36 cellular contexts compared by ENCODE assay signal in genomic region chr5:178583279-178583678, GRCh38. TPM values are rescaled to one million over a fixed set of nuclear protein-coding genes. Genes with fewer than 3 reads are reported as not detected.
"Had no signal": no experiment of that assay in that cellular context is flagged by ENCODE, and none has a peak within 500 bp of the region (broad histone marks: within the 10 kb centered on the region; RNA-seq: fewer than 3 reads in every experiment).

No MANE protein-coding gene starts in this region.

- H3K4me3 Mint-ChIP-seq: activated CD4-positive, alpha-beta memory T cell treated with anti-CD3 and anti-CD28 coated beads for 36 hours; activated CD4-positive, alpha-beta T cell treated with anti-CD3 and anti-CD28 coated beads, Interleukin-2, amount 10 ng/mL, durations not matched to agents 24 days and 14 days; activated CD8-positive, alpha-beta T cell treated with anti-CD3 and anti-CD28 coated beads for 36 hours; activated naive CD4-positive, alpha-beta T cell treated with anti-CD3 and anti-CD28 coated beads for 36 hours; activated naive CD8-positive, alpha-beta T cell treated with anti-CD3 and anti-CD28 coated beads for 36 hours; activated T-cell treated with anti-CD3 and anti-CD28 coated beads, Interleukin-2, amount 50 U/mL, for 4 hours; activated T-cell treated with anti-CD3 and anti-CD28 coated beads, Interleukin-2, amount 50 U/mL, for 72 hours; activated T-helper 1 cell treated with anti-CD3 and anti-CD28 coated beads, Interleukin-12 subunit alpha, Interleukin-12 subunit beta, Interleukin-2, Interleukin-4 antibody, amounts not matched to agents 30 ng/mL and 10 ng/mL and 1 ng/mL, durations not matched to agents 14 hours and 24 hours and 36 hours; activated T-helper 17 cell treated with anti-CD3 and anti-CD28 coated beads, Interleukin-2, amount 50 U/mL, for 72 hours; T-helper 1 cell treated with Interleukin-12 subunit alpha and Interleukin-12 subunit beta and Interleukin-4 antibody, amounts not matched to agents 30 μg/mL and 1 μg/mL, for 36 hours; T-helper 2 cell treated with Interferon-gamma antibody and Interleukin-4, amounts not matched to agents 5 μg/mL and 100 μg/mL, for 36 hours had no signal

- H3K4me1 ChIP-seq: adrenal gland, body of pancreas, breast epithelium had no signal

- H3K36me3 ChIP-seq: adrenal gland, brain microvascular endothelial cell, breast epithelium had no signal

- H3K9me3 Mint-ChIP-seq: activated CD4-positive, alpha-beta memory T cell treated with anti-CD3 and anti-CD28 coated beads for 36 hours; activated CD4-positive, alpha-beta T cell treated with anti-CD3 and anti-CD28 coated beads, Interleukin-2, amount 10 ng/mL, durations not matched to agents 24 days and 14 days; activated CD8-positive, alpha-beta T cell treated with anti-CD3 and anti-CD28 coated beads for 36 hours; activated naive CD4-positive, alpha-beta T cell treated with anti-CD3 and anti-CD28 coated beads for 36 hours; activated naive CD8-positive, alpha-beta T cell treated with anti-CD3 and anti-CD28 coated beads for 36 hours; activated T-cell treated with anti-CD3 and anti-CD28 coated beads, Interleukin-2, amount 50 U/mL, for 4 hours; activated T-cell treated with anti-CD3 and anti-CD28 coated beads, Interleukin-2, amount 50 U/mL, for 72 hours; activated T-helper 1 cell treated with anti-CD3 and anti-CD28 coated beads, Interleukin-12 subunit alpha, Interleukin-12 subunit beta, Interleukin-2, Interleukin-4 antibody, amounts not matched to agents 30 ng/mL and 10 ng/mL and 1 ng/mL, durations not matched to agents 14 hours and 24 hours and 36 hours; activated T-helper 17 cell treated with anti-CD3 and anti-CD28 coated beads, Interleukin-2, amount 50 U/mL, for 72 hours; T-helper 1 cell treated with Interleukin-12 subunit alpha and Interleukin-12 subunit beta and Interleukin-4 antibody, amounts not matched to agents 30 μg/mL and 1 μg/mL, for 36 hours; T-helper 2 cell treated with Interferon-gamma antibody and Interleukin-4, amounts not matched to agents 5 μg/mL and 100 μg/mL, for 36 hours had no signal

- H3K9me3 ChIP-seq: adrenal gland, body of pancreas, breast epithelium had no signal

- H3K27ac Mint-ChIP-seq: activated CD4-positive, alpha-beta memory T cell treated with anti-CD3 and anti-CD28 coated beads for 36 hours; activated CD4-positive, alpha-beta T cell treated with anti-CD3 and anti-CD28 coated beads, Interleukin-2, amount 10 ng/mL, durations not matched to agents 24 days and 14 days; activated CD8-positive, alpha-beta T cell treated with anti-CD3 and anti-CD28 coated beads for 36 hours; activated naive CD4-positive, alpha-beta T cell treated with anti-CD3 and anti-CD28 coated beads for 36 hours; activated naive CD4-positive, alpha-beta T cell treated with anti-CD3 and anti-CD28 coated beads, Interleukin-2, amount 50 U/mL, for 72 hours; activated naive CD8-positive, alpha-beta T cell treated with anti-CD3 and anti-CD28 coated beads for 36 hours; activated T-cell treated with anti-CD3 and anti-CD28 coated beads, Interleukin-2, amount 50 U/mL, for 72 hours; activated T-helper 1 cell treated with anti-CD3 and anti-CD28 coated beads, Interleukin-12 subunit alpha, Interleukin-12 subunit beta, Interleukin-2, Interleukin-4 antibody, amounts not matched to agents 30 ng/mL and 10 ng/mL and 1 ng/mL, durations not matched to agents 14 hours and 24 hours and 36 hours; activated T-helper 17 cell treated with anti-CD3 and anti-CD28 coated beads, Interleukin-2, amount 50 U/mL, for 72 hours; T-helper 1 cell treated with Interleukin-12 subunit alpha and Interleukin-12 subunit beta and Interleukin-4 antibody, amounts not matched to agents 30 μg/mL and 1 μg/mL, for 36 hours; T-helper 2 cell treated with Interferon-gamma antibody and Interleukin-4, amounts not matched to agents 5 μg/mL and 100 μg/mL, for 36 hours had no signal

- H3K36me3 Mint-ChIP-seq: activated CD4-positive, alpha-beta memory T cell treated with anti-CD3 and anti-CD28 coated beads for 36 hours; activated naive CD8-positive, alpha-beta T cell treated with anti-CD3 and anti-CD28 coated beads for 36 hours had no signal

- ATAC-seq: activated CD4-positive, CD25-positive, alpha-beta regulatory T cell treated with anti-CD3 and anti-CD28 coated beads, Interleukin-2, amount 50 U/mL, for 24 hours; activated CD8-positive, alpha-beta T cell treated with anti-CD3 and anti-CD28 coated beads for 36 hours; activated naive CD4-positive, alpha-beta T cell treated with anti-CD3 and anti-CD28 coated beads, Interleukin-2, amount 50 U/mL, for 72 hours; activated T-cell treated with anti-CD3 and anti-CD28 coated beads, Interleukin-2, amount 50 U/mL, for 4 hours; activated T-cell treated with anti-CD3 and anti-CD28 coated beads, Interleukin-2, amount 50 U/mL, for 72 hours; activated T-helper 17 cell treated with anti-CD3 and anti-CD28 coated beads, Interleukin-2, amount 50 U/mL, for 72 hours; body of pancreas had no signal

- H3K27ac ChIP-seq: adrenal gland, body of pancreas, brain microvascular endothelial cell, breast epithelium, VCaP had no signal

- H3K27me3 ChIP-seq: adrenal gland, body of pancreas had no signal

- H3K4me1 Mint-ChIP-seq: activated CD4-positive, alpha-beta T cell treated with anti-CD3 and anti-CD28 coated beads, Interleukin-2, amount 10 ng/mL, durations not matched to agents 24 days and 14 days; activated naive CD8-positive, alpha-beta T cell treated with anti-CD3 and anti-CD28 coated beads for 36 hours; activated T-helper 17 cell treated with anti-CD3 and anti-CD28 coated beads, Interleukin-2, amount 50 U/mL, for 72 hours had no signal

- DNase-seq: activated CD4-positive, alpha-beta memory T cell treated with anti-CD3 and anti-CD28 coated beads for 36 hours; activated CD4-positive, alpha-beta T cell treated with anti-CD3 and anti-CD28 coated beads for 1 hour; activated CD4-positive, alpha-beta T cell treated with anti-CD3 and anti-CD28 coated beads for 4 hours; activated CD4-positive, alpha-beta T cell treated with anti-CD3 and anti-CD28 coated beads, Interleukin-2, amount 10 ng/mL, durations not matched to agents 24 days and 14 days; activated CD4-positive, alpha-beta T cell treated with anti-CD3 and anti-CD28 coated beads, Interleukin-2, amount 50 U/mL, for 1 hour; activated CD4-positive, alpha-beta T cell treated with anti-CD3 and anti-CD28 coated beads, Interleukin-2, amount 50 U/mL, for 4 hours; activated CD4-positive, CD25-positive, alpha-beta regulatory T cell; activated CD8-positive, alpha-beta memory T cell treated with anti-CD3 and anti-CD28 coated beads, Interleukin-2, amount 50 U/mL, for 4 hours; activated CD8-positive, alpha-beta T cell treated with anti-CD3 and anti-CD28 coated beads for 36 hours; activated effector memory CD4-positive, alpha-beta T cell treated with anti-CD3 and anti-CD28 coated beads, Interleukin-2, amount 50 U/mL, for 16 hours; activated gamma-delta T cell treated with Interleukin-2 at 50 U/mL for 16 hours; activated naive CD4-positive, alpha-beta T cell; activated naive CD4-positive, alpha-beta T cell treated with anti-CD3 and anti-CD28 coated beads for 36 hours; activated naive CD4-positive, alpha-beta T cell treated with anti-CD3 and anti-CD28 coated beads, Interleukin-2, amount 50 U/mL, for 16 hours; activated naive CD8-positive, alpha-beta T cell treated with anti-CD3 and anti-CD28 coated beads for 36 hours; activated T-cell treated with anti-CD3 and anti-CD28 coated beads for 4 hours; activated T-cell treated with anti-CD3 and anti-CD28 coated beads, Interleukin-2, amount 50 U/mL, for 1 hour; activated T-cell treated with anti-CD3 and anti-CD28 coated beads, Interleukin-2, amount 50 U/mL, for 4 hours; activated T-cell treated with anti-CD3 and anti-CD28 coated beads, Interleukin-2, amount 50 U/mL, for 72 hours; adrenal gland; amniotic stem cell; aorta; body of pancreas; brain microvascular endothelial cell; central memory CD4-positive, alpha-beta T cell; T-helper 1 cell; T-helper 2 cell; T-helper 9 cell had no signal

- H3K4me3 ChIP-seq: adrenal gland, body of pancreas, breast epithelium had no signal

RNA-seq across cellular contexts. Expression of gene COL23A1, which starts 6.9 kb away (rescaled TPM):
- total RNA-seq: activated T-cell treated with anti-CD3 and anti-CD28 coated beads, Interleukin-2, amount 50 U/mL, for 4 hours; activated T-helper 1 cell treated with anti-CD3 and anti-CD28 coated beads, Interleukin-12 subunit alpha, Interleukin-12 subunit beta, Interleukin-2, Interleukin-4 antibody, amounts not matched to agents 30 ng/mL and 10 ng/mL and 1 ng/mL, durations not matched to agents 14 hours and 24 hours and 36 hours; body of pancreas had no signal
